Comparison of ENCODE assay signal across 1 cellular context in genomic region chr10:104308439-104308903, GRCh38.
TF ChIP-seq lines count a peak whose summit lies in the region.

No MANE protein-coding gene starts in this region.

TF ChIP-seq in GM23338, 12 proteins besides CTCF, POLR2A, EP300 and RAD21 (continued from another document):
- TF ChIP-seq ZNF462 (CRISPR knock-in tag; IDR thresholded peaks at IDR 0.05) (no peak), NANOG (IDR thresholded peaks at IDR 0.05; ENCODE audit: borderline replicate concordance) (no peak), ETS1 (IDR thresholded peaks at IDR 0.05) (no peak), ZNF114 (CRISPR knock-in tag; IDR thresholded peaks at IDR 0.05) (no peak)
